ENCODE assay signal across 22 cellular contexts in the genomic region with DNA sequence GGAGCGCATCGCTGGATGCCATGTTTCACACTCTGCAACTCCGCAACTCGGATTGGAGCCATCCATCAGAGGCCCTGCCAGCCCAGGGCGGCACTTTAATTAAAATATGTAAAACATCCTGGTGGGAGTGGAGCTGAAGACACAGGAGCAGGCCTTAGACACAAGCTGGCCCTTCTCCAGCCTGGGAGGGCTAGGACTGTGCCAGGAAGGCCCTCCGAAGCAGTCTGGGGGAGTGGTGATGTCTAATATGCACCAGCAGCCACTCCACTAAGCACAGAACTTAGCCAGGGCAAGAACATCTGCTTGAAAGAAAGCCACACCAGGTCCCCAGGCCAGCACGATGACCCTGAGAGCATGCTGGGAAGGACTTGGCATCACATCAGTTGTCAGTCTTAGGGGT. TPM values are rescaled to one million over a fixed set of nuclear protein-coding genes. Genes with fewer than 3 reads are reported as not detected.
"Had no signal": no experiment of that assay in that cellular context is flagged by ENCODE, and none has a peak within 500 bp of the region (broad histone marks: within the 10 kb centered on the region; RNA-seq: fewer than 3 reads in every experiment).

No MANE protein-coding gene starts in this region.

- ATAC-seq: activated T-cell treated with anti-CD3 and anti-CD28 coated beads, Interleukin-2, amount 50 U/mL, for 4 hours; left lobe of liver; sciatic nerve; stimulated activated effector memory CD8-positive, alpha-beta T cell treated with anti-CD3 and anti-CD28 coated beads, Interleukin-12 subunit alpha, Interleukin-12 subunit beta, amount 100 ng/mL, for 72 hours had no signal

- H3K36me3 Mint-ChIP-seq: memory B cell; natural killer cell; stimulated activated effector memory CD8-positive, alpha-beta T cell treated with anti-CD3 and anti-CD28 coated beads, Interleukin-12 subunit alpha, Interleukin-12 subunit beta, amount 100 ng/mL, for 72 hours had no signal

- H3K4me1 ChIP-seq: prostate gland, thyroid gland had no signal

- H3K36me3 ChIP-seq: cardiac muscle cell, prostate gland, thyroid gland, WERI-Rb-1 had no signal

- H3K4me3 Mint-ChIP-seq: activated CD4-positive, alpha-beta memory T cell treated with anti-CD3 and anti-CD28 coated beads, Interleukin-2, amount 10 ng/mL, durations not matched to agents 7 days and 5 days; activated T-cell treated with anti-CD3 and anti-CD28 coated beads, Interleukin-2, amount 50 U/mL, for 4 hours; memory B cell; natural killer cell; stimulated activated effector memory CD8-positive, alpha-beta T cell treated with anti-CD3 and anti-CD28 coated beads, Interleukin-12 subunit alpha, Interleukin-12 subunit beta, amount 100 ng/mL, for 72 hours; T-helper 1 cell treated with Interleukin-12 subunit alpha and Interleukin-12 subunit beta and Interleukin-4 antibody, amounts not matched to agents 30 μg/mL and 1 μg/mL, for 36 hours had no signal

- H3K27me3 ChIP-seq: cardiac muscle cell, dorsolateral prefrontal cortex, thyroid gland had no signal

- H3K9me3 ChIP-seq: prostate gland, thyroid gland had no signal

- DNase-seq: activated CD4-positive, alpha-beta memory T cell treated with anti-CD3 and anti-CD28 coated beads, Interleukin-2, amount 10 ng/mL, durations not matched to agents 7 days and 5 days; activated CD4-positive, alpha-beta T cell treated with anti-CD3 and anti-CD28 coated beads for 4 hours; activated effector memory CD4-positive, alpha-beta T cell treated with Interleukin-2 at 50 U/mL for 16 hours; activated naive CD4-positive, alpha-beta T cell treated with anti-CD3 and anti-CD28 coated beads, Interleukin-2, amount 50 U/mL, for 16 hours; activated T-cell treated with anti-CD3 and anti-CD28 coated beads, Interleukin-2, amount 50 U/mL, for 4 hours; natural killer cell; stimulated activated CD4-positive, alpha-beta T cell treated with anti-CD3 and anti-CD28 coated beads, Interleukin-12 subunit alpha, Interleukin-12 subunit beta, amount 100 ng/mL, for 4 hours; stimulated activated CD4-positive, alpha-beta T cell treated with anti-CD3 and anti-CD28 coated beads, Interleukin-2, amount 100 ng/mL, for 24 hours; thyroid gland; WERI-Rb-1 had no signal

- H3K27ac Mint-ChIP-seq: activated CD4-positive, alpha-beta memory T cell treated with anti-CD3 and anti-CD28 coated beads, Interleukin-2, amount 10 ng/mL, durations not matched to agents 7 days and 5 days; memory B cell; T-helper 1 cell treated with Interleukin-12 subunit alpha and Interleukin-12 subunit beta and Interleukin-4 antibody, amounts not matched to agents 30 μg/mL and 1 μg/mL, for 36 hours had no signal

- H3K4me3 ChIP-seq: cardiac muscle cell, dorsolateral prefrontal cortex, prostate gland, thyroid gland had no signal

- H3K27ac ChIP-seq: cardiac muscle cell, prostate gland, thyroid gland had no signal

RNA-seq across cellular contexts. Expression of gene CCDC182, which starts 5.8 kb away (rescaled TPM):
- total RNA-seq: activated CD4-positive, alpha-beta memory T cell treated with anti-CD3 and anti-CD28 coated beads, Interleukin-2, amount 10 ng/mL, durations not matched to agents 7 days and 5 days; activated T-cell treated with anti-CD3 and anti-CD28 coated beads, Interleukin-2, amount 50 U/mL, for 4 hours; cardiac muscle cell; left lobe of liver; mucosa of gallbladder; natural killer cell; omental fat pad; sciatic nerve; thyroid gland had no signal
- polyA plus RNA-seq: adipose tissue, cardiac muscle cell, esophagus had no signal
